In genomic region chr15:52733078-52733477, GRCh38 we compare ENCODE assay signal across 1 cellular context.
TF ChIP-seq lines count a peak whose summit lies in the region.

No MANE protein-coding gene starts in this region.

TF ChIP-seq in HepG2, 621 proteins besides CTCF, POLR2A, EP300 and RAD21 (continued from another document and continues in another):
- TF ChIP-seq MEIS2 (CRISPR knock-in tag; IDR thresholded peaks at IDR 0.05), result no peak
- TF ChIP-seq HNRNPH1 (optimal IDR thresholded peaks at IDR 0.05; ENCODE audit: low read depth, low read length), result no peak
- TF ChIP-seq PCBP2 (optimal IDR thresholded peaks at IDR 0.05; ENCODE audit: low read depth, low read length, poor library complexity, severe bottlenecking), result no peak
- TF ChIP-seq MTF1 (CRISPR knock-in tag; IDR thresholded peaks at IDR 0.05), result no peak
- no peak for TF ChIP-seq NFKBIZ (CRISPR knock-in tag; IDR thresholded peaks at IDR 0.05)
- TF ChIP-seq ZMAT3 (CRISPR knock-in tag; conservative IDR thresholded peaks at IDR 0.05), result no peak
- no peak for TF ChIP-seq ZNF484 (CRISPR knock-in tag; IDR thresholded peaks at IDR 0.05; ENCODE audit: borderline replicate concordance, low read depth)
- no peak for TF ChIP-seq SIX4 (CRISPR knock-in tag; IDR thresholded peaks at IDR 0.05)
- TF ChIP-seq CEBPZ (IDR thresholded peaks at IDR 0.05; ENCODE audit: low read length), result no peak
- peak; percentile 44; the same call in 1 of the 2 replicates for TF ChIP-seq ELF3 (CRISPR knock-in tag; IDR thresholded peaks at IDR 0.05)
- no peak for TF ChIP-seq FOXC1 (CRISPR knock-in tag; IDR thresholded peaks at IDR 0.05; ENCODE audit: borderline replicate concordance)
- TF ChIP-seq KAT8 (CRISPR knock-in tag; IDR thresholded peaks at IDR 0.05), result peak; percentile 41; the same call in 1 of the 2 replicates
- TF ChIP-seq ZSCAN30 (CRISPR knock-in tag; IDR thresholded peaks at IDR 0.05), result no peak
- no peak for TF ChIP-seq ZNF317 (CRISPR knock-in tag; IDR thresholded peaks at IDR 0.05)
- 0 out of 2 replicates have a peak, but pooled peaks have one; percentile 37 for TF ChIP-seq ZNF280D (CRISPR knock-in tag; IDR thresholded peaks at IDR 0.05)
- TF ChIP-seq REPIN1 (CRISPR knock-in tag; IDR thresholded peaks at IDR 0.05; ENCODE audit: borderline replicate concordance, low read depth), result no peak
- no peak for TF ChIP-seq PBX3 (CRISPR knock-in tag; IDR thresholded peaks at IDR 0.05; ENCODE audit: borderline replicate concordance)
- no peak for TF ChIP-seq ZNF33B (CRISPR knock-in tag; IDR thresholded peaks at IDR 0.05)
- no peak for TF ChIP-seq CENPT (CRISPR knock-in tag; IDR thresholded peaks at IDR 0.05; ENCODE audit: low read depth)
- TF ChIP-seq ZC3H4 (CRISPR knock-in tag; IDR thresholded peaks at IDR 0.05; ENCODE audit: borderline replicate concordance), result no peak
- no peak for TF ChIP-seq SKI (IDR thresholded peaks at IDR 0.05; ENCODE audit: partially characterized antibody)
- TF ChIP-seq SIX1 (CRISPR knock-in tag; IDR thresholded peaks at IDR 0.05; ENCODE audit: borderline replicate concordance), result no peak
- TF ChIP-seq RBM22 (optimal IDR thresholded peaks at IDR 0.05; ENCODE audit: low read length), result no peak
- no peak for TF ChIP-seq ZNF547 (CRISPR knock-in tag; IDR thresholded peaks at IDR 0.05)
- TF ChIP-seq ZFP36L1 (CRISPR knock-in tag; IDR thresholded peaks at IDR 0.05), result no peak
- no peak for TF ChIP-seq ZNF83 (CRISPR knock-in tag; IDR thresholded peaks at IDR 0.05; ENCODE audit: borderline replicate concordance)
- TF ChIP-seq ISX (CRISPR knock-in tag; conservative IDR thresholded peaks at IDR 0.05), result no peak
- no peak; the same call in 1 of the 2 replicates for TF ChIP-seq SAP130 (CRISPR knock-in tag; IDR thresholded peaks at IDR 0.05; ENCODE audit: low read depth)
- no peak for TF ChIP-seq KDM2A (CRISPR knock-in tag; IDR thresholded peaks at IDR 0.05; ENCODE audit: borderline replicate concordance, low read depth)
- no peak for TF ChIP-seq PRMT3 (CRISPR knock-in tag; IDR thresholded peaks at IDR 0.05; ENCODE audit: borderline replicate concordance, low read depth)
- no peak for TF ChIP-seq JDP2 (CRISPR knock-in tag; IDR thresholded peaks at IDR 0.05; ENCODE audit: borderline replicate concordance)
- TF ChIP-seq ETV5 (CRISPR knock-in tag; IDR thresholded peaks at IDR 0.05; ENCODE audit: borderline replicate concordance), result no peak
- TF ChIP-seq ATF2 (CRISPR knock-in tag; IDR thresholded peaks at IDR 0.05), result 0 out of 2 replicates have a peak, but pooled peaks have one; percentile 33
- no peak for TF ChIP-seq KLF6 (CRISPR knock-in tag; IDR thresholded peaks at IDR 0.05)
- TF ChIP-seq ZNF329 (CRISPR knock-in tag; IDR thresholded peaks at IDR 0.05; ENCODE audit: low read depth), result no peak
- TF ChIP-seq ZNF33A (CRISPR knock-in tag; IDR thresholded peaks at IDR 0.05; ENCODE audit: borderline replicate concordance), result no peak
- TF ChIP-seq ZNF781 (CRISPR knock-in tag; IDR thresholded peaks at IDR 0.05; ENCODE audit: borderline replicate concordance, not compliant biosample characterization), result no peak
- TF ChIP-seq GPN1 (CRISPR knock-in tag; IDR thresholded peaks at IDR 0.05; ENCODE audit: borderline replicate concordance), result no peak
- TF ChIP-seq, protein P1, sequence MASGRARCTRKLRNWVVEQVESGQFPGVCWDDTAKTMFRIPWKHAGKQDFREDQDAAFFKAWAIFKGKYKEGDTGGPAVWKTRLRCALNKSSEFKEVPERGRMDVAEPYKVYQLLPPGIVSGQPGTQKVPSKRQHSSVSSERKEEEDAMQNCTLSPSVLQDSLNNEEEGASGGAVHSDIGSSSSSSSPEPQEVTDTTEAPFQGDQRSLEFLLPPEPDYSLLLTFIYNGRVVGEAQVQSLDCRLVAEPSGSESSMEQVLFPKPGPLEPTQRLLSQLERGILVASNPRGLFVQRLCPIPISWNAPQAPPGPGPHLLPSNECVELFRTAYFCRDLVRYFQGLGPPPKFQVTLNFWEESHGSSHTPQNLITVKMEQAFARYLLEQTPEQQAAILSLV (CRISPR knock-in tag; IDR thresholded peaks at IDR 0.05; ENCODE audit: borderline replicate concordance), result no peak
- TF ChIP-seq U2AF1 (optimal IDR thresholded peaks at IDR 0.05; ENCODE audit: low read depth, low read length), result no peak
- no peak for TF ChIP-seq TCF7L2 (IDR thresholded peaks at IDR 0.05; ENCODE audit: low read depth, low read length)
- no peak for TF ChIP-seq MYC (CRISPR knock-in tag; IDR thresholded peaks at IDR 0.05; ENCODE audit: borderline replicate concordance)
- no peak for TF ChIP-seq ELF1 (CRISPR knock-in tag; IDR thresholded peaks at IDR 0.05)
- no peak for TF ChIP-seq TGIF2 (CRISPR knock-in tag; IDR thresholded peaks at IDR 0.05)
- TF ChIP-seq ZNF230 (CRISPR knock-in tag; IDR thresholded peaks at IDR 0.05), result no peak
- TF ChIP-seq FOXP1 (IDR thresholded peaks at IDR 0.05), result no peak
- TF ChIP-seq FOXP1 (CRISPR knock-in tag; IDR thresholded peaks at IDR 0.05), result no peak
- no peak for TF ChIP-seq IRF1 (CRISPR knock-in tag; IDR thresholded peaks at IDR 0.05; ENCODE audit: low read depth)
- no peak for TF ChIP-seq ZNF260 (CRISPR knock-in tag; IDR thresholded peaks at IDR 0.05; ENCODE audit: borderline replicate concordance, low read depth)
- TF ChIP-seq, protein P2, sequence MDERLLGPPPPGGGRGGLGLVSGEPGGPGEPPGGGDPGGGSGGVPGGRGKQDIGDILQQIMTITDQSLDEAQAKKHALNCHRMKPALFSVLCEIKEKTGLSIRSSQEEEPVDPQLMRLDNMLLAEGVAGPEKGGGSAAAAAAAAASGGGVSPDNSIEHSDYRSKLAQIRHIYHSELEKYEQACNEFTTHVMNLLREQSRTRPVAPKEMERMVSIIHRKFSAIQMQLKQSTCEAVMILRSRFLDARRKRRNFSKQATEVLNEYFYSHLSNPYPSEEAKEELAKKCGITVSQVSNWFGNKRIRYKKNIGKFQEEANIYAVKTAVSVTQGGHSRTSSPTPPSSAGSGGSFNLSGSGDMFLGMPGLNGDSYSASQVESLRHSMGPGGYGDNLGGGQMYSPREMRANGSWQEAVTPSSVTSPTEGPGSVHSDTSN (CRISPR knock-in tag; IDR thresholded peaks at IDR 0.05), result no peak
- TF ChIP-seq HNRNPUL1 (IDR thresholded peaks at IDR 0.05; ENCODE audit: low read depth, low read length), result no peak
- 0 out of 2 replicates have a peak, but pooled peaks have one; percentile 10 for TF ChIP-seq CREM (IDR thresholded peaks at IDR 0.05)
- no peak for TF ChIP-seq CREM (CRISPR knock-in tag; IDR thresholded peaks at IDR 0.05)
- TF ChIP-seq SRSF1 (optimal IDR thresholded peaks at IDR 0.05; ENCODE audit: low read depth, low read length), result no peak
- no peak for TF ChIP-seq ZNF337 (CRISPR knock-in tag; IDR thresholded peaks at IDR 0.05; ENCODE audit: borderline replicate concordance, low read depth)
